ENCODE assay signal across 18 cellular contexts in genomic region chr10:77249901-77250459, GRCh38.
DNase-seq lines count a peak whose midpoint lies in the region; ATAC-seq, FAIRE-seq and TF ChIP-seq lines count a peak whose summit lies in the region.
"Had no signal": no experiment of that assay in that cellular context is flagged by ENCODE, and none has a peak within 500 bp of the region (broad histone marks: within the 10 kb centered on the region; RNA-seq: fewer than 3 reads in every experiment).

No MANE protein-coding gene starts in this region.

- H3K27ac ChIP-seq in liver (ENCODE audit: low read depth in 1 of 2, low read length in 2 of 2) (peak overlapping the region; percentile 25 to 47), HepG2 (ENCODE audit: extremely low read length, insufficient read depth, low read length) (no peak overlapping the region), muscle layer of colon (ENCODE audit: low read depth, low read length) (peak overlapping the region; percentile 75), uterus (peak overlapping the region; percentile 45 to 68), heart left ventricle (peak overlapping the region in 1 of 12 donors; percentile 87), coronary artery (no peak overlapping the region), tibial artery (peak overlapping the region in 1 of 2 donors; percentile 66)

- WGBS in liver = 47% methylated on average over 3 of the region's 3 CpGs
- WGBS in HepG2 (ENCODE audit: low lambda C conversion rate) = 11% methylated on average over 1 of the region's 3 CpGs
- 68 to 82% (median 70%) methylated on average over 3 of the region's 3 CpGs for WGBS in heart left ventricle, 4 donors

- H3K27me3 ChIP-seq in liver (ENCODE audit: control insufficient read depth in 4 of 4, insufficient read depth in 4 of 4, low read length in 3 of 4) = no peaks in the 10 kb centered on the region
- H3K27me3 ChIP-seq in HepG2 (ENCODE audit: control insufficient read depth in 1 of 2, insufficient read depth in 2 of 2, low read length in 2 of 2) = peaks cover 0 to 4% of the 10 kb centered on the region in 2 experiments; a peak in 1 of 5 replicates
- H3K27me3 ChIP-seq in muscle layer of colon (ENCODE audit: control insufficient read depth in 1 of 2, insufficient read depth in 2 of 2, low read length in 2 of 2) = no peaks in the 10 kb centered on the region
- no peaks in the 10 kb centered on the region for H3K27me3 ChIP-seq in uterus
- H3K27me3 ChIP-seq in heart left ventricle = peaks cover 0 to 12% (median 0%) of the 10 kb centered on the region in 9 donors
- H3K27me3 ChIP-seq in tibial artery = no peaks in the 10 kb centered on the region

- H3K36me3 ChIP-seq in liver (ENCODE audit: control insufficient read depth in 4 of 4, insufficient read depth in 3 of 4, low read depth in 1 of 4, low read length in 3 of 4) = no peaks in the 10 kb centered on the region
- no peaks in the 10 kb centered on the region for H3K36me3 ChIP-seq in HepG2 (replicated peaks in 1 of 2; ENCODE audit: control insufficient read depth in 1 of 2, insufficient read depth in 2 of 2, low read length in 2 of 2)
- no peaks in the 10 kb centered on the region for H3K36me3 ChIP-seq in muscle layer of colon (ENCODE audit: insufficient read depth, low read length)
- no peaks in the 10 kb centered on the region for H3K36me3 ChIP-seq in uterus
- no peaks in the 10 kb centered on the region for H3K36me3 ChIP-seq in heart left ventricle
- no peaks in the 10 kb centered on the region for H3K36me3 ChIP-seq in tibial artery

- H2AFZ ChIP-seq in HepG2 (ENCODE audit: low read length) = no peak overlapping the region

- CTCF ChIA-PET in HepG2 (lab: Yijun Ruan, JAX; ENCODE audit: low intra/inter-chr PET ratio, low total read pairs) = no interaction called here

- in situ Hi-C loops in HepG2 (cut with HindIII; ENCODE audit: extremely low pct_ligation_motif_present, low pct_unique_long_range_greater_than_20kb) = loop anchor here (5.0 kb wide), 1 partner anchor 392 kb away; no protein-coding TSS in a partner anchor

- no peak overlapping the region for H3K4me2 ChIP-seq in HepG2 (ENCODE audit: low read depth, low read length)

- H3K79me2 ChIP-seq in HepG2 (ENCODE audit: insufficient read depth, low read length) = no peaks in the 10 kb centered on the region

- no peak for ATAC-seq in HepG2
- no peak for ATAC-seq in heart left ventricle
- ATAC-seq: Right ventricle myocardium inferior had no signal

- DNase-seq in HepG2 (ENCODE audit: low spot score) (no peak), fibroblast of the aortic adventitia (ENCODE audit: low read depth) (peak; percentile 42), uterus (no peak), heart left ventricle (no peak), coronary artery (ENCODE audit: low spot score) (no peak), tibial artery (no peak)
- DNase-seq: Caco-2; CD4-positive, alpha-beta T cell; DMS153; KBM-7; NCI-H1436; NCI-H2029 treated with DMSO at 0.1 percent for 48 hours; NCI-H2171 treated with DMSO at 0.1 percent for 48 hours had no signal

- BruUV-seq in HepG2 (replicated peaks; lab: Mats Ljungman, UMichigan) = no TSS peak

- peak; percentile 42 to 77 for TF ChIP-seq RAD21 in liver (IDR thresholded peaks at IDR 0.05)
- no peak for TF ChIP-seq RAD21 in HepG2 (CRISPR knock-in tag; IDR thresholded peaks at IDR 0.05)

- no peak overlapping the region for H3K9ac ChIP-seq in liver (ENCODE audit: low read depth in 1 of 2, low read length in 2 of 2)
- H3K9ac ChIP-seq in HepG2 (ENCODE audit: insufficient read depth, low read depth, low read length) = no peak overlapping the region
- no peak overlapping the region for H3K9ac ChIP-seq in muscle layer of colon (ENCODE audit: low read length)

- H4K20me1 ChIP-seq in HepG2 (ENCODE audit: insufficient read depth, low read length) = no peaks in the 10 kb centered on the region

- TF ChIP-seq CTCF in liver (IDR thresholded peaks at IDR 0.05; ENCODE audit: low read depth, low read length, missing input control) (no peak), HepG2 (CRISPR knock-in tag; IDR thresholded peaks at IDR 0.05) (no peak), fibroblast of the aortic adventitia (IDR thresholded peaks at IDR 0.05; ENCODE audit: insufficient read depth, low read length) (no peak), uterus (IDR thresholded peaks at IDR 0.05) (no peak), heart left ventricle (IDR thresholded peaks at IDR 0.05) (no peak), coronary artery (IDR thresholded peaks at IDR 0.05) (no peak), tibial artery (IDR thresholded peaks at IDR 0.05) (no peak)

- no peaks in the 10 kb centered on the region for H3K9me3 ChIP-seq in liver (ENCODE audit: control insufficient read depth in 4 of 4, low read length in 3 of 4)
- H3K9me3 ChIP-seq in HepG2 (ENCODE audit: low read length) = no peaks in the 10 kb centered on the region
- H3K9me3 ChIP-seq in muscle layer of colon (ENCODE audit: low read length) = no peaks in the 10 kb centered on the region
- H3K9me3 ChIP-seq in uterus = no peaks in the 10 kb centered on the region
- H3K9me3 ChIP-seq in heart left ventricle = no peaks in the 10 kb centered on the region
- no peaks in the 10 kb centered on the region for H3K9me3 ChIP-seq in tibial artery
- H3K9me3 ChIP-seq: Caco-2 had no signal

- H3K4me3 ChIP-seq in liver (ENCODE audit: low read depth in 1 of 3, low read length in 3 of 3) = no peak overlapping the region
- no peak overlapping the region for H3K4me3 ChIP-seq in HepG2 (replicated peaks in 1 of 3; ENCODE audit: insufficient read depth in 1 of 3, low read depth in 2 of 3, low read length in 3 of 3)
- no peak overlapping the region for H3K4me3 ChIP-seq in fibroblast of the aortic adventitia (ENCODE audit: low read depth, low read length)
- no peak overlapping the region for H3K4me3 ChIP-seq in muscle layer of colon (ENCODE audit: low read depth in 1 of 2, low read length in 2 of 2)
- H3K4me3 ChIP-seq in uterus = no peak overlapping the region
- no peak overlapping the region for H3K4me3 ChIP-seq in heart left ventricle
- no peak overlapping the region for H3K4me3 ChIP-seq in coronary artery
- no peak overlapping the region for H3K4me3 ChIP-seq in tibial artery

- FAIRE-seq in HepG2 (lab: Jason Lieb, UNC) = no peak
- FAIRE-seq: H54, RCC 7860 had no signal

- H3K4me1 ChIP-seq in liver (ENCODE audit: control insufficient read depth in 4 of 4, insufficient read depth in 4 of 4, low read length in 3 of 4) = peaks cover 4 to 61% (median 51%) of the 10 kb centered on the region in 4 donors
- peaks cover 9% of the 10 kb centered on the region for H3K4me1 ChIP-seq in HepG2 (ENCODE audit: insufficient read depth, low read length)
- peaks cover 73% of the 10 kb centered on the region for H3K4me1 ChIP-seq in muscle layer of colon (ENCODE audit: insufficient read depth, low read length)
- peaks cover 0 to 10% of the 10 kb centered on the region in 2 donors for H3K4me1 ChIP-seq in uterus
- peaks cover 0 to 28% (median 0%) of the 10 kb centered on the region in 12 donors for H3K4me1 ChIP-seq in heart left ventricle
- peaks cover 0 to 73% (median 33%) of the 10 kb centered on the region in 4 donors for H3K4me1 ChIP-seq in tibial artery

- TF ChIP-seq EP300 in HepG2 (IDR thresholded peaks at IDR 0.05; ENCODE audit: low read depth in 2 of 2, low read length in 2 of 2) (no peak), HepG2 (CRISPR knock-in tag; IDR thresholded peaks at IDR 0.05; ENCODE audit: borderline replicate concordance) (no peak)

- no peak for TF ChIP-seq POLR2A in HepG2 (IDR thresholded peaks at IDR 0.05; ENCODE audit: insufficient read depth in 1 of 2, low read depth in 2 of 2, low read length in 2 of 2)
- no peak for TF ChIP-seq POLR2A in uterus (IDR thresholded peaks at IDR 0.05)
- no peak for TF ChIP-seq POLR2A in heart left ventricle (IDR thresholded peaks at IDR 0.05)

- POLR2A ChIA-PET in HepG2 (lab: Yijun Ruan, JAX) = no interaction called here

- intact Hi-C loops in HepG2 (cut with micrococcal nuclease; ENCODE audit: unreplicated experiment) (no loop called here), uterus (cut with DNase I; ENCODE audit: low total_unique reads) (no loop called here), heart left ventricle (cut with DNase I) (loop anchor here in 2 of 10 donors (5.0 kb wide), 1 partner anchor 392 kb away; no protein-coding TSS in a partner anchor), tibial artery (cut with DNase I; ENCODE audit: low total_unique reads) (no loop called here)

TF ChIP-seq in liver, 16 proteins besides CTCF, POLR2A, EP300 and RAD21 (continues in another document):
- TF ChIP-seq FOXA2 (IDR thresholded peaks at IDR 0.05) (peak; percentile 64), GABPA (IDR thresholded peaks at IDR 0.05 in 1 of 2, conservative IDR thresholded peaks at IDR 0.05 in 1 of 2) (no peak), JUND (IDR thresholded peaks at IDR 0.05) (peak; percentile 65 to 83), RXRA (IDR thresholded peaks at IDR 0.05) (peak; percentile 90 to 96)

TF ChIP-seq in HepG2, 621 proteins besides CTCF, POLR2A, EP300 and RAD21 (continues in another document):
- TF ChIP-seq ZMAT3 (CRISPR knock-in tag; conservative IDR thresholded peaks at IDR 0.05) = no peak
- no peak for TF ChIP-seq HNRNPH1 (optimal IDR thresholded peaks at IDR 0.05; ENCODE audit: low read depth, low read length)
- TF ChIP-seq FOXM1 (CRISPR knock-in tag; IDR thresholded peaks at IDR 0.05) = no peak
- TF ChIP-seq ZNF484 (CRISPR knock-in tag; IDR thresholded peaks at IDR 0.05; ENCODE audit: borderline replicate concordance, low read depth) = no peak
- no peak for TF ChIP-seq ZUFSP (CRISPR knock-in tag; IDR thresholded peaks at IDR 0.05; ENCODE audit: borderline replicate concordance)
- TF ChIP-seq RARA (CRISPR knock-in tag; IDR thresholded peaks at IDR 0.05) = no peak
- no peak for TF ChIP-seq FOXC1 (CRISPR knock-in tag; IDR thresholded peaks at IDR 0.05; ENCODE audit: borderline replicate concordance)
- TF ChIP-seq ZSCAN12 (CRISPR knock-in tag; IDR thresholded peaks at IDR 0.05) = no peak
- TF ChIP-seq ZNF264 (CRISPR knock-in tag; IDR thresholded peaks at IDR 0.05) = no peak

Comparison
In these comparisons a context has a peak if more than half of its experiments do, and no peak if none do; other contexts are left out.
1. H3K27ac ChIP-seq: peak in liver (2 of 2), muscle layer of colon (single experiment) and uterus (2 of 2); none in HepG2 (single experiment) and coronary artery (0 of 2).